ENCODE assay signal across 2 cellular contexts in the genomic region with DNA sequence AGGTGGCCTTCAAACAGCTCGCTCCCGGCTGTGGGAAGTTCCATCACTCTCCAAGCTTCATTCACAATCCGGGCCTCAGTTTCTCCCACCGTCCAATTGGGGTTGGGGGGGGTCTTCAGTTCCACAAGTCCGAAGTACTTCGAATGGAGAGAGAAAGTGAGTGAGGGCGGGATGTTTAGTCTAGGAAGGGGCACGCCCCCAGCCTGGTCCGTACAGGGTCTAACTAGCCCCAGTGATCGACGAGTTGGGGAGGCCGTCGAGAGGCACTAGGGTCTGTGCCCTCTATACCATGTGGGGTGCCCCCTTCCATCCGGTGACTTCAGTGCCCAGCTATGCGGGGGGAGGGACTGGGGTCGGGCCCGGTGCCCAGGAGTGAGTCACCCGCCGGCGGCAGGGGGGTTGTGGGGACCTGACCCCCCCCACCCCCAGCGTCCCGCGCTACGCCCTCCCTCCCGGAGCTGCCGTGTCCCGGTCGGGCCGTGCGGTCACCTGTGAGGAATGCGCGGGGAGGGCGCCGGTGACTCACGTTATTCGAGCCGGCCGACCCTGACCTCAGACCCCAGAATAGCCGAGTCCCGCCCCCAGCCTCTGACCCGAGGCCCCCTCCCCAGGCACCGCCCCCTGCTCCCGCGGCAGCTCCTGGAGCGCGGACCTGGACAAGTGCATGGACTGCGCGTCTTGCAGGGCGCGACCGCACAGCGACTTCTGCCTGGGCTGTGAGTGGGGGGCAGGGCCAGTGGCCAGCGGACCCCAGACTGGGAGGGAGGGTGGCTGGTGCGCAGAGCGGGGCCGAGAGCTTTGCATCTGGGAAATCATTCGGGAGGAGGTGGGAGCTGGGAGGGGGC.
A peak's percentile ranks its signal among the peaks of the same experiment; 100 is the strongest.
TF ChIP-seq lines count a peak whose summit lies in the region.

No MANE protein-coding gene starts in this region.

TF ChIP-seq in HEK293, 187 proteins besides CTCF, POLR2A, EP300 and RAD21 (continued from another document and continues in another):
- TF ChIP-seq, protein P1, sequence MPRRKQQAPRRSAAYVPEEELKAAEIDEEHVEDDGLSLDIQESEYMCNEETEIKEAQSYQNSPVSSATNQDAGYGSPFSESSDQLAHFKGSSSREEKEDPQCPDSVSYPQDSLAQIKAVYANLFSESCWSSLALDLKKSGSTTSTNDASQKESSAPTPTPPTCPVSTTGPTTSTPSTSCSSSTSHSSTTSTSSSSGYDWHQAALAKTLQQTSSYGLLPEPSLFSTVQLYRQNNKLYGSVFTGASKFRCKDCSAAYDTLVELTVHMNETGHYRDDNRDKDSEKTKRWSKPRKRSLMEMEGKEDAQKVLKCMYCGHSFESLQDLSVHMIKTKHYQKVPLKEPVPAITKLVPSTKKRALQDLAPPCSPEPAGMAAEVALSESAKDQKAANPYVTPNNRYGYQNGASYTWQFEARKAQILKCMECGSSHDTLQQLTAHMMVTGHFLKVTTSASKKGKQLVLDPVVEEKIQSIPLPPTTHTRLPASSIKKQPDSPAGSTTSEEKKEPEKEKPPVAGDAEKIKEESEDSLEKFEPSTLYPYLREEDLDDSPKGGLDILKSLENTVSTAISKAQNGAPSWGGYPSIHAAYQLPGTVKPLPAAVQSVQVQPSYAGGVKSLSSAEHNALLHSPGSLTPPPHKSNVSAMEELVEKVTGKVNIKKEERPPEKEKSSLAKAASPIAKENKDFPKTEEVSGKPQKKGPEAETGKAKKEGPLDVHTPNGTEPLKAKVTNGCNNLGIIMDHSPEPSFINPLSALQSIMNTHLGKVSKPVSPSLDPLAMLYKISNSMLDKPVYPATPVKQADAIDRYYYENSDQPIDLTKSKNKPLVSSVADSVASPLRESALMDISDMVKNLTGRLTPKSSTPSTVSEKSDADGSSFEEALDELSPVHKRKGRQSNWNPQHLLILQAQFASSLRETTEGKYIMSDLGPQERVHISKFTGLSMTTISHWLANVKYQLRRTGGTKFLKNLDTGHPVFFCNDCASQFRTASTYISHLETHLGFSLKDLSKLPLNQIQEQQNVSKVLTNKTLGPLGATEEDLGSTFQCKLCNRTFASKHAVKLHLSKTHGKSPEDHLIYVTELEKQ (tag by site-specific recombination; IDR thresholded peaks at IDR 0.05; ENCODE audit: borderline replicate concordance), result peak; percentile 36; the same call in 1 of the 2 replicates
- peak; percentile 63 for TF ChIP-seq ZFP37 (tag by site-specific recombination; IDR thresholded peaks at IDR 0.05)
- TF ChIP-seq, protein P2, sequence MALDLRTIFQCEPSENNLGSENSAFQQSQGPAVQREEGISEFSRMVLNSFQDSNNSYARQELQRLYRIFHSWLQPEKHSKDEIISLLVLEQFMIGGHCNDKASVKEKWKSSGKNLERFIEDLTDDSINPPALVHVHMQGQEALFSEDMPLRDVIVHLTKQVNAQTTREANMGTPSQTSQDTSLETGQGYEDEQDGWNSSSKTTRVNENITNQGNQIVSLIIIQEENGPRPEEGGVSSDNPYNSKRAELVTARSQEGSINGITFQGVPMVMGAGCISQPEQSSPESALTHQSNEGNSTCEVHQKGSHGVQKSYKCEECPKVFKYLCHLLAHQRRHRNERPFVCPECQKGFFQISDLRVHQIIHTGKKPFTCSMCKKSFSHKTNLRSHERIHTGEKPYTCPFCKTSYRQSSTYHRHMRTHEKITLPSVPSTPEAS (tag by site-specific recombination; IDR thresholded peaks at IDR 0.05), result peak; percentile 19; the same call in 1 of the 2 replicates
- TF ChIP-seq KLF10 (tag by site-specific recombination; IDR thresholded peaks at IDR 0.05), result peak; percentile 94
- TF ChIP-seq ZEB2 (tag by site-specific recombination; IDR thresholded peaks at IDR 0.05), result peak; percentile 98
- TF ChIP-seq ZNF366 (tag by site-specific recombination; conservative IDR thresholded peaks at IDR 0.05), result peak; percentile 85
- TF ChIP-seq, protein P3, sequence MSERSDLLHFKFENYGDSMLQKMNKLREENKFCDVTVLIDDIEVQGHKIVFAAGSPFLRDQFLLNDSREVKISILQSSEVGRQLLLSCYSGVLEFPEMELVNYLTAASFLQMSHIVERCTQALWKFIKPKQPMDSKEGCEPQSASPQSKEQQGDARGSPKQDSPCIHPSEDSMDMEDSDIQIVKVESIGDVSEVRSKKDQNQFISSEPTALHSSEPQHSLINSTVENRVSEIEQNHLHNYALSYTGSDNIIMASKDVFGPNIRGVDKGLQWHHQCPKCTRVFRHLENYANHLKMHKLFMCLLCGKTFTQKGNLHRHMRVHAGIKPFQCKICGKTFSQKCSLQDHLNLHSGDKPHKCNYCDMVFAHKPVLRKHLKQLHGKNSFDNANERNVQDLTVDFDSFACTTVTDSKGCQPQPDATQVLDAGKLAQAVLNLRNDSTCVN (tag by site-specific recombination; optimal IDR thresholded peaks at IDR 0.05), result peak; percentile 78
- TF ChIP-seq ZNF114 (tag by site-specific recombination; IDR thresholded peaks at IDR 0.05), result no peak
- TF ChIP-seq ZNF248 (tag by site-specific recombination; IDR thresholded peaks at IDR 0.05), result no peak
- TF ChIP-seq ZNF664 (tag by site-specific recombination; IDR thresholded peaks at IDR 0.05), result no peak
- no peak for TF ChIP-seq ZNF138 (tag by site-specific recombination; IDR thresholded peaks at IDR 0.05; ENCODE audit: borderline replicate concordance)
- TF ChIP-seq, protein P4, sequence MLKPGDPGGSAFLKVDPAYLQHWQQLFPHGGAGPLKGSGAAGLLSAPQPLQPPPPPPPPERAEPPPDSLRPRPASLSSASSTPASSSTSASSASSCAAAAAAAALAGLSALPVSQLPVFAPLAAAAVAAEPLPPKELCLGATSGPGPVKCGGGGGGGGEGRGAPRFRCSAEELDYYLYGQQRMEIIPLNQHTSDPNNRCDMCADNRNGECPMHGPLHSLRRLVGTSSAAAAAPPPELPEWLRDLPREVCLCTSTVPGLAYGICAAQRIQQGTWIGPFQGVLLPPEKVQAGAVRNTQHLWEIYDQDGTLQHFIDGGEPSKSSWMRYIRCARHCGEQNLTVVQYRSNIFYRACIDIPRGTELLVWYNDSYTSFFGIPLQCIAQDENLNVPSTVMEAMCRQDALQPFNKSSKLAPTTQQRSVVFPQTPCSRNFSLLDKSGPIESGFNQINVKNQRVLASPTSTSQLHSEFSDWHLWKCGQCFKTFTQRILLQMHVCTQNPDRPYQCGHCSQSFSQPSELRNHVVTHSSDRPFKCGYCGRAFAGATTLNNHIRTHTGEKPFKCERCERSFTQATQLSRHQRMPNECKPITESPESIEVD (tag by site-specific recombination; IDR thresholded peaks at IDR 0.05), result no peak
- TF ChIP-seq, protein P5, sequence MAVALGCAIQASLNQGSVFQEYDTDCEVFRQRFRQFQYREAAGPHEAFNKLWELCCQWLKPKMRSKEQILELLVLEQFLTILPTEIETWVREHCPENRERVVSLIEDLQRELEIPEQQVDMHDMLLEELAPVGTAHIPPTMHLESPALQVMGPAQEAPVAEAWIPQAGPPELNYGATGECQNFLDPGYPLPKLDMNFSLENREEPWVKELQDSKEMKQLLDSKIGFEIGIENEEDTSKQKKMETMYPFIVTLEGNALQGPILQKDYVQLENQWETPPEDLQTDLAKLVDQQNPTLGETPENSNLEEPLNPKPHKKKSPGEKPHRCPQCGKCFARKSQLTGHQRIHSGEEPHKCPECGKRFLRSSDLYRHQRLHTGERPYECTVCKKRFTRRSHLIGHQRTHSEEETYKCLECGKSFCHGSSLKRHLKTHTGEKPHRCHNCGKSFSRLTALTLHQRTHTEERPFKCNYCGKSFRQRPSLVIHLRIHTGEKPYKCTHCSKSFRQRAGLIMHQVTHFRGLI (tag by site-specific recombination; IDR thresholded peaks at IDR 0.05), result no peak; the same call in none of the 2 replicates
- no peak for TF ChIP-seq ZNF530 (tag by site-specific recombination; IDR thresholded peaks at IDR 0.05; ENCODE audit: low read depth)
- peak; percentile 85 for TF ChIP-seq ZBTB1 (tag by site-specific recombination; IDR thresholded peaks at IDR 0.05)
- no peak for TF ChIP-seq ZNF677 (tag by site-specific recombination; IDR thresholded peaks at IDR 0.05)

TF ChIP-seq in K562, 482 proteins besides CTCF, POLR2A, EP300 and RAD21 (continued from another document and continues in another):
- TF ChIP-seq, protein P6, sequence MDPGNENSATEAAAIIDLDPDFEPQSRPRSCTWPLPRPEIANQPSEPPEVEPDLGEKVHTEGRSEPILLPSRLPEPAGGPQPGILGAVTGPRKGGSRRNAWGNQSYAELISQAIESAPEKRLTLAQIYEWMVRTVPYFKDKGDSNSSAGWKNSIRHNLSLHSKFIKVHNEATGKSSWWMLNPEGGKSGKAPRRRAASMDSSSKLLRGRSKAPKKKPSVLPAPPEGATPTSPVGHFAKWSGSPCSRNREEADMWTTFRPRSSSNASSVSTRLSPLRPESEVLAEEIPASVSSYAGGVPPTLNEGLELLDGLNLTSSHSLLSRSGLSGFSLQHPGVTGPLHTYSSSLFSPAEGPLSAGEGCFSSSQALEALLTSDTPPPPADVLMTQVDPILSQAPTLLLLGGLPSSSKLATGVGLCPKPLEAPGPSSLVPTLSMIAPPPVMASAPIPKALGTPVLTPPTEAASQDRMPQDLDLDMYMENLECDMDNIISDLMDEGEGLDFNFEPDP (CRISPR knock-in tag; IDR thresholded peaks at IDR 0.05), result no peak
- TF ChIP-seq POLR2G (IDR thresholded peaks at IDR 0.05; ENCODE audit: low read depth, low read length) (peak; percentile 81), RAD51 (IDR thresholded peaks at IDR 0.05; ENCODE audit: borderline replicate concordance, low read depth) (0 out of 2 replicates have a peak, but pooled peaks have one; percentile 29), FOXA3 (CRISPR knock-in tag; conservative IDR thresholded peaks at IDR 0.05 in 1 of 2, IDR thresholded peaks at IDR 0.05 in 1 of 2) (no peak), CBFB (CRISPR knock-in tag; IDR thresholded peaks at IDR 0.05) (no peak), ZNF324 (CRISPR knock-in tag; IDR thresholded peaks at IDR 0.05) (no peak), ZNF766 (CRISPR knock-in tag; conservative IDR thresholded peaks at IDR 0.05) (peak; percentile 18; the same call in 1 of the 2 replicates), SUPT5H (IDR thresholded peaks at IDR 0.05) (peak; percentile 62), ZNF354B (CRISPR knock-in tag; IDR thresholded peaks at IDR 0.05) (no peak), STAG1 (CRISPR knock-in tag; IDR thresholded peaks at IDR 0.05; ENCODE audit: borderline replicate concordance) (no peak), ZNF175 (CRISPR knock-in tag; IDR thresholded peaks at IDR 0.05; ENCODE audit: low read depth) (no peak), ZNF24 (IDR thresholded peaks at IDR 0.05) (no peak), RBM17 (IDR thresholded peaks at IDR 0.05; ENCODE audit: borderline replicate concordance, low read depth, low read length) (no peak), ZNF707 (CRISPR knock-in tag; conservative IDR thresholded peaks at IDR 0.05) (no peak), PML (IDR thresholded peaks at IDR 0.05; ENCODE audit: low read length) (0 out of 2 replicates have a peak, but pooled peaks have one; percentile 9), KLF16 (IDR thresholded peaks at IDR 0.05) (no peak)
- TF ChIP-seq, protein P7, sequence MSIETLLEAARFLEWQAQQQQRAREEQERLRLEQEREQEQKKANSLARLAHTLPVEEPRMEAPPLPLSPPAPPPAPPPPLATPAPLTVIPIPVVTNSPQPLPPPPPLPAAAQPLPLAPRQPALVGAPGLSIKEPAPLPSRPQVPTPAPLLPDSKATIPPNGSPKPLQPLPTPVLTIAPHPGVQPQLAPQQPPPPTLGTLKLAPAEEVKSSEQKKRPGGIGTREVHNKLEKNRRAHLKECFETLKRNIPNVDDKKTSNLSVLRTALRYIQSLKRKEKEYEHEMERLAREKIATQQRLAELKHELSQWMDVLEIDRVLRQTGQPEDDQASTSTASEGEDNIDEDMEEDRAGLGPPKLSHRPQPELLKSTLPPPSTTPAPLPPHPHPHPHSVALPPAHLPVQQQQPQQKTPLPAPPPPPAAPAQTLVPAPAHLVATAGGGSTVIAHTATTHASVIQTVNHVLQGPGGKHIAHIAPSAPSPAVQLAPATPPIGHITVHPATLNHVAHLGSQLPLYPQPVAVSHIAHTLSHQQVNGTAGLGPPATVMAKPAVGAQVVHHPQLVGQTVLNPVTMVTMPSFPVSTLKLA (conservative IDR thresholded peaks at IDR 0.05), result peak; percentile 48 to 61; a peak in 3 of 4 replicates
- TF ChIP-seq, protein P8, sequence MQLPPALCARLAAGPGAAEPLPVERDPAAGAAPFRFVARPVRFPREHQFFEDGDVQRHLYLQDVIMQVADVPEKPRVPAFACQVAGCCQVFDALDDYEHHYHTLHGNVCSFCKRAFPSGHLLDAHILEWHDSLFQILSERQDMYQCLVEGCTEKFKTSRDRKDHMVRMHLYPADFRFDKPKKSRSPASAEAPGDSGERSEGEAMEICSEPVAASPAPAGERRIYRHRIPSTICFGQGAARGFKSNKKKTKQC (CRISPR knock-in tag; IDR thresholded peaks at IDR 0.05), result 0 out of 2 replicates have a peak, but pooled peaks have one; percentile 32
- TF ChIP-seq, protein P9, sequence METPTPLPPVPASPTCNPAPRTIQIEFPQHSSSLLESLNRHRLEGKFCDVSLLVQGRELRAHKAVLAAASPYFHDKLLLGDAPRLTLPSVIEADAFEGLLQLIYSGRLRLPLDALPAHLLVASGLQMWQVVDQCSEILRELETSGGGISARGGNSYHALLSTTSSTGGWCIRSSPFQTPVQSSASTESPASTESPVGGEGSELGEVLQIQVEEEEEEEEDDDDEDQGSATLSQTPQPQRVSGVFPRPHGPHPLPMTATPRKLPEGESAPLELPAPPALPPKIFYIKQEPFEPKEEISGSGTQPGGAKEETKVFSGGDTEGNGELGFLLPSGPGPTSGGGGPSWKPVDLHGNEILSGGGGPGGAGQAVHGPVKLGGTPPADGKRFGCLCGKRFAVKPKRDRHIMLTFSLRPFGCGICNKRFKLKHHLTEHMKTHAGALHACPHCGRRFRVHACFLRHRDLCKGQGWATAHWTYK (CRISPR knock-in tag; IDR thresholded peaks at IDR 0.05), result no peak
- TF ChIP-seq, protein P10, sequence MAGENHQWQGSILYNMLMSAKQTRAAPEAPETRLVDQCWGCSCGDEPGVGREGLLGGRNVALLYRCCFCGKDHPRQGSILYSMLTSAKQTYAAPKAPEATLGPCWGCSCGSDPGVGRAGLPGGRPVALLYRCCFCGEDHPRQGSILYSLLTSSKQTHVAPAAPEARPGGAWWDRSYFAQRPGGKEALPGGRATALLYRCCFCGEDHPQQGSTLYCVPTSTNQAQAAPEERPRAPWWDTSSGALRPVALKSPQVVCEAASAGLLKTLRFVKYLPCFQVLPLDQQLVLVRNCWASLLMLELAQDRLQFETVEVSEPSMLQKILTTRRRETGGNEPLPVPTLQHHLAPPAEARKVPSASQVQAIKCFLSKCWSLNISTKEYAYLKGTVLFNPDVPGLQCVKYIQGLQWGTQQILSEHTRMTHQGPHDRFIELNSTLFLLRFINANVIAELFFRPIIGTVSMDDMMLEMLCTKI (IDR thresholded peaks at IDR 0.05; ENCODE audit: partially characterized antibody), result no peak
- TF ChIP-seq, protein P11, sequence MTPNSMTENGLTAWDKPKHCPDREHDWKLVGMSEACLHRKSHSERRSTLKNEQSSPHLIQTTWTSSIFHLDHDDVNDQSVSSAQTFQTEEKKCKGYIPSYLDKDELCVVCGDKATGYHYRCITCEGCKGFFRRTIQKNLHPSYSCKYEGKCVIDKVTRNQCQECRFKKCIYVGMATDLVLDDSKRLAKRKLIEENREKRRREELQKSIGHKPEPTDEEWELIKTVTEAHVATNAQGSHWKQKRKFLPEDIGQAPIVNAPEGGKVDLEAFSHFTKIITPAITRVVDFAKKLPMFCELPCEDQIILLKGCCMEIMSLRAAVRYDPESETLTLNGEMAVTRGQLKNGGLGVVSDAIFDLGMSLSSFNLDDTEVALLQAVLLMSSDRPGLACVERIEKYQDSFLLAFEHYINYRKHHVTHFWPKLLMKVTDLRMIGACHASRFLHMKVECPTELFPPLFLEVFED (CRISPR knock-in tag; conservative IDR thresholded peaks at IDR 0.05), result no peak
- TF ChIP-seq, protein P12, sequence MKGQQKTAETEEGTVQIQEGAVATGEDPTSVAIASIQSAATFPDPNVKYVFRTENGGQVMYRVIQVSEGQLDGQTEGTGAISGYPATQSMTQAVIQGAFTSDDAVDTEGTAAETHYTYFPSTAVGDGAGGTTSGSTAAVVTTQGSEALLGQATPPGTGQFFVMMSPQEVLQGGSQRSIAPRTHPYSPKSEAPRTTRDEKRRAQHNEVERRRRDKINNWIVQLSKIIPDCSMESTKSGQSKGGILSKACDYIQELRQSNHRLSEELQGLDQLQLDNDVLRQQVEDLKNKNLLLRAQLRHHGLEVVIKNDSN (CRISPR knock-in tag; IDR thresholded peaks at IDR 0.05), result no peak
